ENCODE assay signal across 20 cellular contexts in the genomic region with DNA sequence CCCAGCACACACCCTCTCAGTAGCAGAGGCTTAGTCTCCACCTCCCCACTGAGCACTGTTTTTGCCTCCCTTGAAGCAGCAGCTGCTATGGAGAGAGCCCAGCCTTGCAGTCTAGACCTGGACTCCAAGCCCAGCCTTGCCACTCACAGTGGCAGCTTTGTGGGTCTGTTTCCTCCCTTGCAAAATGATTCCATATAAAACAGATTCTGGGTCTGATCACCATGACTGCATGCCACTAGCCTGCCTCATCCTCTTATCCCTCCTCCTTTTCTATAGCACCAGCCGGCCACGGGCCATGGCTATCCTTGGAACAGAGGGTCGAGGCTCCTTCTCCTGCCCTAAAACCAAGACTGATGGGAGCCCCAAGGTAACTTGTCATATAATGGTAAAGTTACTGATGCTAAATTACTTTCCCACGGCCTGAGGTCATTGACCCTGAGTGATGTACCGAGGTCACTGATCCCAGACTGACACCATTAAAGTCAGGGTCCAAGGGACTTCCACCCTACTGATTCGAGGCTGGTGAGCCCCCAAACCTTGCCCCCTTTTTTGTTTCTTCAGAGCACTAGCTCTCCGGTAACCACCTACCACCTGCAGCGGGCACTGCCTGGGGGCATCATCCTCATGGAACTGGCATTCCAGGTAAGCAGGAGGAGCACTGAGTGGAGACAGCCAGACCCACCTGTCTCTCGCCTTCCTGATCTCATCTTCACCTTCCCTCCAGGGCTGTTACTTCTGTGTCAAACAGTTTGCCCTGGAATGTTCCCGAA. TPM values are rescaled to one million over a fixed set of nuclear protein-coding genes. Genes with fewer than 3 reads are reported as not detected.
DNase-seq lines count a peak whose midpoint lies in the region; ATAC-seq and TF ChIP-seq lines count a peak whose summit lies in the region.
"Had no signal": no experiment of that assay in that cellular context is flagged by ENCODE, and none has a peak within 500 bp of the region (broad histone marks: within the 10 kb centered on the region; RNA-seq: fewer than 3 reads in every experiment).

No MANE protein-coding gene starts in this region.

- H4K20me1 ChIP-seq in Karpas-422 (ENCODE audit: insufficient read depth, low read depth, low read length): no peaks in the 10 kb centered on the region

- H3K27ac Mint-ChIP-seq in activated T-helper 17 cell treated with anti-CD3 and anti-CD28 coated beads, Interleukin-2, amount 50 U/mL, for 72 hours: peak overlapping the region; percentile 69
- H3K27ac Mint-ChIP-seq: activated CD4-positive, alpha-beta T cell treated with anti-CD3 and anti-CD28 coated beads, Interleukin-2, amount 10 ng/mL, durations not matched to agents 24 days and 14 days; activated naive CD8-positive, alpha-beta T cell; stimulated activated memory B cell treated with anti-CD40 and anti-IgM and Interleukin-4, amounts not matched to agents 10 μg/mL and 1 μg/mL and 100 μg/mL, for 72 hours had no signal

- H3K27me3 ChIP-seq in Karpas-422 (ENCODE audit: low read length) (no peaks in the 10 kb centered on the region), body of pancreas (no peaks in the 10 kb centered on the region)

- no peak overlapping the region for H3K4me2 ChIP-seq in Karpas-422 (ENCODE audit: low read depth, low read length, poor library complexity, severe bottlenecking)

- H3K36me3 Mint-ChIP-seq in activated T-helper 17 cell treated with anti-CD3 and anti-CD28 coated beads, Interleukin-2, amount 50 U/mL, for 72 hours (ENCODE audit: low read depth): peaks cover 95% of the 10 kb centered on the region

- H3K79me2 ChIP-seq in Karpas-422 (ENCODE audit: low read length): no peaks in the 10 kb centered on the region

- TF ChIP-seq CTCF in body of pancreas (IDR thresholded peaks at IDR 0.05): no peak

- WGBS in body of pancreas, 2 donors: 88% methylated on average over 9 to 10 of the region's 10 CpGs

- H3K36me3 ChIP-seq in Karpas-422 (ENCODE audit: insufficient read depth, low read length): 0 out of 2 replicates have a peak, but pooled peaks cover 9% of the 10 kb centered on the region
- H3K36me3 ChIP-seq in body of pancreas (replicated peaks in 1 of 2; ENCODE audit: insufficient read depth in 1 of 2, low read depth in 2 of 2): peaks cover 3 to 30% of the 10 kb centered on the region in 2 donors

- H3K4me3 ChIP-seq in Karpas-422 (ENCODE audit: low read length) (no peak overlapping the region), body of pancreas (no peak overlapping the region)
- H3K4me3 ChIP-seq: lung, thoracic aorta had no signal

- H3K9me3 Mint-ChIP-seq in activated T-helper 17 cell treated with anti-CD3 and anti-CD28 coated beads, Interleukin-2, amount 50 U/mL, for 72 hours: no peaks in the 10 kb centered on the region
- H3K9me3 Mint-ChIP-seq: activated CD4-positive, alpha-beta T cell treated with anti-CD3 and anti-CD28 coated beads, Interleukin-2, amount 10 ng/mL, durations not matched to agents 24 days and 14 days; stimulated activated memory B cell treated with anti-CD40 and anti-IgM and Interleukin-4, amounts not matched to agents 10 μg/mL and 1 μg/mL and 100 μg/mL, for 72 hours had no signal

- intact Hi-C loops in cardiac septum (cut with DNase I): no loop called here
- intact Hi-C loops in Right ventricle myocardium inferior (cut with DNase I): no loop called here
- intact Hi-C loops in body of pancreas (cut with DNase I): no loop called here

- H3K4me1 ChIP-seq in Karpas-422 (ENCODE audit: low read length) (no peaks in the 10 kb centered on the region), body of pancreas (peaks cover 7% of the 10 kb centered on the region)

- no peak for TF ChIP-seq POLR2A in body of pancreas (IDR thresholded peaks at IDR 0.05)

- H3K4me1 Mint-ChIP-seq in activated T-helper 17 cell treated with anti-CD3 and anti-CD28 coated beads, Interleukin-2, amount 50 U/mL, for 72 hours: no peaks in the 10 kb centered on the region
- H3K4me1 Mint-ChIP-seq: activated CD4-positive, alpha-beta T cell treated with anti-CD3 and anti-CD28 coated beads, Interleukin-2, amount 10 ng/mL, durations not matched to agents 24 days and 14 days; stimulated activated memory B cell treated with anti-CD40 and anti-IgM and Interleukin-4, amounts not matched to agents 10 μg/mL and 1 μg/mL and 100 μg/mL, for 72 hours had no signal

- no peak overlapping the region for H3K4me3 Mint-ChIP-seq in activated T-helper 17 cell treated with anti-CD3 and anti-CD28 coated beads, Interleukin-2, amount 50 U/mL, for 72 hours
- H3K4me3 Mint-ChIP-seq: activated CD4-positive, alpha-beta T cell treated with anti-CD3 and anti-CD28 coated beads, Interleukin-2, amount 10 ng/mL, durations not matched to agents 24 days and 14 days; activated naive CD8-positive, alpha-beta T cell; stimulated activated memory B cell treated with anti-CD40 and anti-IgM and Interleukin-4, amounts not matched to agents 10 μg/mL and 1 μg/mL and 100 μg/mL, for 72 hours had no signal

- no peaks in the 10 kb centered on the region for H3K9me2 ChIP-seq in Karpas-422 (replicated peaks; ENCODE audit: insufficient read depth, low read length)

- H3K27ac ChIP-seq in Karpas-422 (ENCODE audit: low read length) (no peak overlapping the region), body of pancreas (no peak overlapping the region)
- H3K27ac ChIP-seq: thoracic aorta had no signal

- no peak for ATAC-seq in Right ventricle myocardium inferior
- no peak for ATAC-seq in activated T-helper 17 cell treated with anti-CD3 and anti-CD28 coated beads, Interleukin-2, amount 50 U/mL, for 72 hours (replicated peaks)
- no peak for ATAC-seq in GM19328 (IDR thresholded peaks at IDR 0.05; ENCODE audit: unreplicated experiment)
- no peak for ATAC-seq in body of pancreas
- ATAC-seq in HG02763 (IDR thresholded peaks at IDR 0.05; ENCODE audit: unreplicated experiment): no peak
- ATAC-seq: right cardiac atrium; stimulated activated memory B cell treated with anti-CD40 and anti-IgM and Interleukin-4, amounts not matched to agents 10 μg/mL and 1 μg/mL and 100 μg/mL, for 72 hours had no signal

- H2AFZ ChIP-seq in Karpas-422 (ENCODE audit: low read length): no peak overlapping the region

- H3K9ac ChIP-seq in Karpas-422 (ENCODE audit: low read length): no peak overlapping the region

- H3K27me3 Mint-ChIP-seq in activated T-helper 17 cell treated with anti-CD3 and anti-CD28 coated beads, Interleukin-2, amount 50 U/mL, for 72 hours: no peaks in the 10 kb centered on the region
- H3K27me3 Mint-ChIP-seq: activated CD4-positive, alpha-beta T cell treated with anti-CD3 and anti-CD28 coated beads, Interleukin-2, amount 10 ng/mL, durations not matched to agents 24 days and 14 days; activated naive CD8-positive, alpha-beta T cell; stimulated activated memory B cell treated with anti-CD40 and anti-IgM and Interleukin-4, amounts not matched to agents 10 μg/mL and 1 μg/mL and 100 μg/mL, for 72 hours had no signal

- no peaks in the 10 kb centered on the region for H3K9me3 ChIP-seq in Karpas-422 (ENCODE audit: low read length)
- no peaks in the 10 kb centered on the region for H3K9me3 ChIP-seq in body of pancreas
- H3K9me3 ChIP-seq: thoracic aorta had no signal

- DNase-seq in cardiac septum (ENCODE audit: low spot score) (peak; percentile 41), Right ventricle myocardium inferior (ENCODE audit: missing footprints) (no peak), mesenteric fat pad (ENCODE audit: low spot score) (peak; percentile 84), Karpas-422 (no peak), body of pancreas (no peak)
- DNase-seq: activated CD4-positive, alpha-beta T cell treated with anti-CD3 and anti-CD28 coated beads, Interleukin-2, amount 10 ng/mL, durations not matched to agents 24 days and 14 days; KG1; MV-4-11; NCI-H1694 treated with DMSO at 0.1 percent for 48 hours; NCI-H748 treated with DMSO at 0.1 percent for 48 hours; occipital lobe; right cardiac atrium; SHP77 had no signal

RNA-seq across cellular contexts. Expression of a gene that starts 7.9 kb away (rescaled TPM):
- total RNA-seq in cardiac septum (26.3 TPM), Right ventricle myocardium inferior (20.2 TPM), mesenteric fat pad (36.9 TPM), body of pancreas (100 to 1,000 TPM; 101 to 157 TPM)
- total RNA-seq in activated T-helper 17 cell treated with anti-CD3 and anti-CD28 coated beads, Interleukin-2, amount 50 U/mL, for 72 hours: 10 to 100 TPM in 1 of 2 donors, 1 to 10 TPM in 1; 5.7 to 25.8 TPM
- not detected in 2 replicates for total RNA-seq in Karpas-422 (2014; rRNA removed; shearing (Covaris generic); ENCODE audit: low replicate concordance)

RNA-seq across cellular contexts. Expression of a gene that starts 56.1 kb away (rescaled TPM):
- total RNA-seq in cardiac septum (35.7 TPM), Right ventricle myocardium inferior (22.5 TPM), mesenteric fat pad (65.3 TPM), body of pancreas (10 to 100 TPM; 25.9 to 61.6 TPM)
- total RNA-seq in activated T-helper 17 cell treated with anti-CD3 and anti-CD28 coated beads, Interleukin-2, amount 50 U/mL, for 72 hours: 10 to 100 TPM; 53.4 to 59.3 TPM
- total RNA-seq in Karpas-422 (2014; rRNA removed; shearing (Covaris generic); ENCODE audit: low replicate concordance): 24.9 and 31.3 TPM in 2 replicates

RNA-seq across cellular contexts. Expression of a gene that starts 56.2 kb away (rescaled TPM):
- 17.9 TPM for total RNA-seq in cardiac septum
- 18.0 TPM for total RNA-seq in Right ventricle myocardium inferior
- total RNA-seq in activated T-helper 17 cell treated with anti-CD3 and anti-CD28 coated beads, Interleukin-2, amount 50 U/mL, for 72 hours: 10 to 100 TPM; 34.1 to 39.4 TPM
- 55.2 TPM for total RNA-seq in mesenteric fat pad
- total RNA-seq in Karpas-422 (2014; rRNA removed; shearing (Covaris generic); ENCODE audit: low replicate concordance): 42.5 and 50.7 TPM in 2 replicates
- total RNA-seq in body of pancreas: 10 to 100 TPM; 19.4 to 22.1 TPM

Comparison
In these comparisons a context has a peak if more than half of its experiments do, and no peak if none do; other contexts are left out.
1. DNase-seq: peak in cardiac septum (single experiment) and mesenteric fat pad (single experiment); none in Right ventricle myocardium inferior (single experiment), Karpas-422 (single experiment) and body of pancreas (0 of 4).